ENCODE assay signal across 24 cellular contexts in genomic region chr5:25190521-25191000, GRCh38.
DNase-seq lines count a peak whose midpoint lies in the region; ATAC-seq, FAIRE-seq and TF ChIP-seq lines count a peak whose summit lies in the region.
"Had no signal": no experiment of that assay in that cellular context is flagged by ENCODE, and none has a peak within 500 bp of the region (broad histone marks: within the 10 kb centered on the region; RNA-seq: fewer than 3 reads in every experiment).

No MANE protein-coding gene starts in this region.

- no peak for ATAC-seq in right cardiac atrium
- no peak for ATAC-seq in heart right ventricle
- no peak for ATAC-seq in K562
- ATAC-seq in upper lobe of right lung = peak; percentile 62
- ATAC-seq in GM19023 (IDR thresholded peaks at IDR 0.05; ENCODE audit: unreplicated experiment) = no peak
- ATAC-seq: A549, HepG2 had no signal

- in situ Hi-C loops in K562 (cut with MboI) = no loop called here

- no peak for FAIRE-seq in K562 (lab: Jason Lieb, UNC)
- FAIRE-seq: A549, GM12892, GM18507, HepG2 had no signal

- H3K9ac ChIP-seq in K562 (ENCODE audit: insufficient read depth in 1 of 2, low read depth in 2 of 2, low read length in 2 of 2) (no peak overlapping the region), mucosa of stomach (ENCODE audit: low read length) (peak overlapping the region; percentile 13)

- TF ChIP-seq POLR2A in K562 (conservative IDR thresholded peaks at IDR 0.05) = no peak

- H3K9me1 ChIP-seq in K562 (ENCODE audit: control insufficient read depth, insufficient read depth, low read length) = no peaks in the 10 kb centered on the region

- H3K36me3 ChIP-seq in heart right ventricle (no peaks in the 10 kb centered on the region), K562 (ENCODE audit: control insufficient read depth, insufficient read depth, low read length) (no peaks in the 10 kb centered on the region), mucosa of stomach (ENCODE audit: control insufficient read depth, insufficient read depth, low read length) (no peaks in the 10 kb centered on the region), upper lobe of right lung (no peaks in the 10 kb centered on the region)

- H3K27ac Mint-ChIP-seq in T-helper 2 cell treated with Interferon-gamma antibody and Interleukin-4, amounts not matched to agents 5 μg/mL and 100 μg/mL, for 36 hours = no peak overlapping the region
- H3K27ac Mint-ChIP-seq: CD4-positive, alpha-beta T cell had no signal

- H3K27me3 Mint-ChIP-seq in T-helper 2 cell treated with Interferon-gamma antibody and Interleukin-4, amounts not matched to agents 5 μg/mL and 100 μg/mL, for 36 hours (ENCODE audit: low read depth) = no peaks in the 10 kb centered on the region
- H3K27me3 Mint-ChIP-seq: CD4-positive, alpha-beta T cell had no signal

- DNase-seq in right cardiac atrium (peak in 2 of 3 donors; percentile 30 to 36), heart right ventricle (no peak), K562 (ENCODE audit: extremely low read depth in 1 of 4, low spot score in 3 of 4) (no peak), upper lobe of right lung (peak; percentile 60), OCI-M2 (lab: John Stamatoyannopoulos, UW; ENCODE audit: unreplicated experiment) (no peak)
- DNase-seq in T-helper 2 cell treated with Interferon-gamma antibody and Interleukin-4, amounts not matched to agents 5 μg/mL and 100 μg/mL, for 36 hours (ENCODE audit: low spot score) = no peak
- DNase-seq: CD4-positive, alpha-beta T cell; EL; HCEC 1CT; KG1; NCI-H1105 treated with DMSO at 0.1 percent for 48 hours; NCI-H187; NCI-H226; NCI-H524; NCI-H82; OCI-M1; RPMI8226; SIG-M5 had no signal

- H4K20me1 ChIP-seq in K562 (replicated peaks; ENCODE audit: control insufficient read depth, insufficient read depth, low read length) = no peaks in the 10 kb centered on the region

- BruUV-seq in K562 (replicated peaks; lab: Mats Ljungman, UMichigan) = no TSS peak

- CTCF ChIA-PET in K562 (lab: Yijun Ruan, JAX; ENCODE audit: low intra/inter-chr PET ratio) = no interaction called here

- TF ChIP-seq EP300 in K562 (IDR thresholded peaks at IDR 0.05; ENCODE audit: low read length) = no peak

- peaks cover 40% of the 10 kb centered on the region for H3K9me3 Mint-ChIP-seq in T-helper 2 cell treated with Interferon-gamma antibody and Interleukin-4, amounts not matched to agents 5 μg/mL and 100 μg/mL, for 36 hours

- no peak overlapping the region for H3K4me2 ChIP-seq in K562 (ENCODE audit: insufficient read depth, low read length)
- H3K4me2 ChIP-seq: A549 had no signal

- no peaks in the 10 kb centered on the region for H3K27me3 ChIP-seq in right cardiac atrium (ENCODE audit: control insufficient read depth, insufficient read depth)
- no peaks in the 10 kb centered on the region for H3K27me3 ChIP-seq in heart right ventricle
- H3K27me3 ChIP-seq in K562 (ENCODE audit: control insufficient read depth in 2 of 2, insufficient read depth in 2 of 2, low read length in 2 of 2) = no peaks in the 10 kb centered on the region
- H3K27me3 ChIP-seq in mucosa of stomach (ENCODE audit: control insufficient read depth, insufficient read depth, low read length) = no peaks in the 10 kb centered on the region
- H3K27me3 ChIP-seq in upper lobe of right lung = no peaks in the 10 kb centered on the region

- H3K4me3 Mint-ChIP-seq in T-helper 2 cell treated with Interferon-gamma antibody and Interleukin-4, amounts not matched to agents 5 μg/mL and 100 μg/mL, for 36 hours = no peak overlapping the region
- H3K4me3 Mint-ChIP-seq: CD4-positive, alpha-beta T cell had no signal

- no peak overlapping the region for H2AFZ ChIP-seq in K562 (ENCODE audit: low read depth, low read length)

- H3K27ac ChIP-seq in right cardiac atrium (ENCODE audit: low read length) (no peak overlapping the region), heart right ventricle (peak overlapping the region in 1 of 10 donors; percentile 48), K562 (ENCODE audit: extremely low read depth, low read depth, low read length) (no peak overlapping the region), upper lobe of right lung (no peak overlapping the region)
- H3K27ac ChIP-seq: A549 had no signal

- TF ChIP-seq RAD21 in K562 (CRISPR knock-in tag; conservative IDR thresholded peaks at IDR 0.05 in 1 of 2, IDR thresholded peaks at IDR 0.05 in 1 of 2) = no peak

- POLR2A ChIA-PET in K562 (lab: Yijun Ruan, JAX) = no interaction called here

- H3K79me2 ChIP-seq in K562 (ENCODE audit: control insufficient read depth, insufficient read depth, low read length) = no peaks in the 10 kb centered on the region

- H3K4me1 Mint-ChIP-seq in T-helper 2 cell treated with Interferon-gamma antibody and Interleukin-4, amounts not matched to agents 5 μg/mL and 100 μg/mL, for 36 hours (ENCODE audit: low read depth) = no peaks in the 10 kb centered on the region

- intact Hi-C loops in right cardiac atrium (cut with DNase I) (no loop called here), heart right ventricle (cut with DNase I) (no loop called here), K562 (cut with micrococcal nuclease) (no loop called here), upper lobe of right lung (cut with DNase I) (no loop called here)

- H3K36me3 Mint-ChIP-seq in T-helper 2 cell treated with Interferon-gamma antibody and Interleukin-4, amounts not matched to agents 5 μg/mL and 100 μg/mL, for 36 hours (ENCODE audit: low read depth) = no peaks in the 10 kb centered on the region

- no peaks in the 10 kb centered on the region for H3K9me3 ChIP-seq in right cardiac atrium (ENCODE audit: control insufficient read depth, low read length)
- peaks cover 0 to 33% (median 0%) of the 10 kb centered on the region in 11 donors for H3K9me3 ChIP-seq in heart right ventricle
- no peaks in the 10 kb centered on the region for H3K9me3 ChIP-seq in K562 (replicated peaks; ENCODE audit: control insufficient read depth, insufficient read depth, low read depth, low read length)
- no peaks in the 10 kb centered on the region for H3K9me3 ChIP-seq in mucosa of stomach (ENCODE audit: control insufficient read depth, low read length)
- H3K9me3 ChIP-seq in upper lobe of right lung = no peaks in the 10 kb centered on the region
- H3K9me3 ChIP-seq: A549 had no signal

- TF ChIP-seq CTCF in heart right ventricle (IDR thresholded peaks at IDR 0.05) (no peak), K562 (IDR thresholded peaks at IDR 0.05 in 2 of 3, conservative IDR thresholded peaks at IDR 0.05 in 1 of 3; ENCODE audit: insufficient read depth in 2 of 3, low read depth in 1 of 3, low read length in 3 of 3) (no peak), upper lobe of right lung (IDR thresholded peaks at IDR 0.05) (no peak)

- 92% methylated on average over 55 of the region's 55 CpGs for whole genome bisulfite sequencing in right cardiac atrium
- WGBS in heart right ventricle, 2 donors = 92 to 94% methylated on average over 55 of the region's 55 CpGs
- 11% methylated on average over 40 of the region's 55 CpGs for WGBS in K562 (ENCODE audit: insufficient coverage, low coverage, missing lambda C conversion rate)

- H3K4me1 ChIP-seq in right cardiac atrium (ENCODE audit: control insufficient read depth, insufficient read depth, low read length) (no peaks in the 10 kb centered on the region), heart right ventricle (no peaks in the 10 kb centered on the region), K562 (replicated peaks in 1 of 2; ENCODE audit: control insufficient read depth in 2 of 2, insufficient read depth in 2 of 2, low read length in 2 of 2) (no peaks in the 10 kb centered on the region), mucosa of stomach (ENCODE audit: control insufficient read depth, insufficient read depth, low read length) (no peaks in the 10 kb centered on the region), upper lobe of right lung (no peaks in the 10 kb centered on the region)
- H3K4me1 ChIP-seq: A549 had no signal

- H3K4me3 ChIP-seq in right cardiac atrium (ENCODE audit: low read length) (no peak overlapping the region), heart right ventricle (peak overlapping the region in 3 of 10 donors; percentile 28 to 51 (median 29)), K562 (no peak overlapping the region), mucosa of stomach (ENCODE audit: low read length) (no peak overlapping the region), upper lobe of right lung (no peak overlapping the region)
- H3K4me3 ChIP-seq: A549 had no signal

TF ChIP-seq in K562, 482 proteins besides CTCF, POLR2A, EP300 and RAD21:
- TF ChIP-seq POLR2G (IDR thresholded peaks at IDR 0.05; ENCODE audit: low read depth, low read length) = peak; percentile 33; the same call in 1 of the 2 replicates
- no peak for TF ChIP-seq DMBX1 (CRISPR knock-in tag; IDR thresholded peaks at IDR 0.05; ENCODE audit: borderline replicate concordance)
- no peak for TF ChIP-seq KLF6 (CRISPR knock-in tag; IDR thresholded peaks at IDR 0.05; ENCODE audit: borderline replicate concordance)
- peak; percentile 35; the same call in 1 of the 2 replicates for TF ChIP-seq GABPA (tag; conservative IDR thresholded peaks at IDR 0.05; ENCODE audit: low read depth)

Comparison
In these comparisons a context has a peak if more than half of its experiments do, and no peak if none do; other contexts are left out.
1. DNase-seq: peak in right cardiac atrium (2 of 3) and upper lobe of right lung (single experiment); none in heart right ventricle (0 of 2), K562 (0 of 4), OCI-M2 (single experiment) and T-helper 2 cell treated with Interferon-gamma antibody and Interleukin-4, amounts not matched to agents 5 μg/mL and 100 μg/mL, for 36 hours (single experiment).